2 cellular contexts compared by ENCODE assay signal in the genomic region with DNA sequence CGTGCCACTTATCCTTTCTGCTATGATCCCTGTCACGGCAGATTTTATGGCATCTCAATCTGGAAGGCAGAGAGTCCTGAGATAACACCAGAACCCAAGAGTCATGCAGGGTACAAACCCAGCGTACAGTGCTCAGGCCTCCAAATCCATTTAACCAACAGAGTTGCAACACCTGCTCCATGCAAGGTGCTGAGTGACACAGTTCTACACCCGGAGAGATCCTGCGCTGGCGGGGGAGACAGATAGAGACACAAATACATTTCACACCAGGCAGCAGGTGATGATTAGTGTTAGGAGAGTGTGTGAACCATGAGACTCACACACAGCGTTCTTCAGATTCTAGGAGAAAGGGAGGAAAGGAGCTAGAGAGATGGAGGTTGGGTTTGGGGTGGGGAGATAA.
A peak's percentile ranks its signal among the peaks of the same experiment; 100 is the strongest.
TF ChIP-seq lines count a peak whose summit lies in the region.

No MANE protein-coding gene starts in this region.

TF ChIP-seq in H1, 55 proteins besides CTCF, POLR2A, EP300 and RAD21:
- TF ChIP-seq SUZ12 (IDR thresholded peaks at IDR 0.05; ENCODE audit: low read length) (0 out of 2 replicates have a peak, but pooled peaks have one; percentile 5), HDAC2 (IDR thresholded peaks at IDR 0.05; ENCODE audit: borderline replicate concordance in 1 of 2, low read depth in 2 of 2, low read length in 2 of 2) (no peak)

TF ChIP-seq in neural cell, 6 proteins besides CTCF, POLR2A, EP300 and RAD21:
- TF ChIP-seq POLR2AphosphoS5 (IDR thresholded peaks at IDR 0.05) (peak; percentile 22), MXI1 (conservative IDR thresholded peaks at IDR 0.05; ENCODE audit: poor library complexity, severe bottlenecking) (no peak), EZH2 (IDR thresholded peaks at IDR 0.05; ENCODE audit: borderline replicate concordance, insufficient read depth, low read length, poor library complexity, severe bottlenecking) (no peak)
